16 cellular contexts compared by ENCODE assay signal in the genomic region with DNA sequence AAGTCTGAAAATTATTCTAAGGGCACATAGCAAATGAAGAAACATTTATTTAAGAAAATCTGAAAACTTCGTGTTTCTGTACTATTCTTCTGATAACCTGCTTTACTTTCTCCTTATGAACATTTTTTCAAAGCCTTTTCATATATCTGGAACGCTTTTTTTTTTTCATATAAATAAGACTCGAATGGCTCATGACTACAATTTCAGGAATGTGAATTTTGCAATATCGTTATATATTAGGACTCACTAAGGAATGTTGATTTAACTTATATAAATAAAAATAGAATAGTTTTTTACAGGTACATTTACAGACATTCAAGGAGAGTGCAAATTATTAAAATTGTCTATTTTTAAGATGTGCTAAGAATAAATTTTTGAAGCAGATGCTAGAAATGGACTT. TPM values are rescaled to one million over a fixed set of nuclear protein-coding genes. Genes with fewer than 3 reads are reported as not detected.
DNase-seq lines count a peak whose midpoint lies in the region; ATAC-seq and TF ChIP-seq lines count a peak whose summit lies in the region.
"Had no signal": no experiment of that assay in that cellular context is flagged by ENCODE, and none has a peak within 500 bp of the region (broad histone marks: within the 10 kb centered on the region; RNA-seq: fewer than 3 reads in every experiment).

No MANE protein-coding gene starts in this region.

- H3K27ac ChIP-seq in PC-3 (ENCODE audit: low read length) = no peak overlapping the region

- H3K4me3 ChIP-seq in PC-3 (ENCODE audit: low read length) (no peak overlapping the region), choroid plexus epithelial cell (ENCODE audit: low read depth, low read length) (no peak overlapping the region)
- H3K4me3 ChIP-seq: GM12878, psoas muscle had no signal

- no peaks in the 10 kb centered on the region for H3K9me3 Mint-ChIP-seq in memory B cell
- no peaks in the 10 kb centered on the region for H3K9me3 Mint-ChIP-seq in activated T-helper 1 cell treated with anti-CD3 and anti-CD28 coated beads, Interleukin-12 subunit alpha, Interleukin-12 subunit beta, Interleukin-2, Interleukin-4 antibody, amounts not matched to agents 30 ng/mL and 10 ng/mL and 1 ng/mL, durations not matched to agents 14 hours and 24 hours and 36 hours
- H3K9me3 Mint-ChIP-seq: T-cell had no signal

- H3K9ac ChIP-seq in PC-3 (ENCODE audit: low read length) = no peak overlapping the region

- H3K27ac Mint-ChIP-seq in memory B cell = peak overlapping the region; percentile 83
- H3K27ac Mint-ChIP-seq in activated T-helper 1 cell treated with anti-CD3 and anti-CD28 coated beads, Interleukin-12 subunit alpha, Interleukin-12 subunit beta, Interleukin-2, Interleukin-4 antibody, amounts not matched to agents 30 ng/mL and 10 ng/mL and 1 ng/mL, durations not matched to agents 14 hours and 24 hours and 36 hours = no peak overlapping the region

- DNase-seq in EH (ENCODE audit: low read depth) = peak; percentile 76
- DNase-seq in PC-3 = peak; percentile 76
- peak; percentile 83 for DNase-seq in choroid plexus epithelial cell (ENCODE audit: low read depth)
- no peak for DNase-seq in memory B cell (ENCODE audit: low spot score in 2 of 2)
- DNase-seq in Right ventricle myocardium superior = no peak
- DNase-seq in NCI-H1048 (lab: John Stamatoyannopoulos, UW) = no peak
- no peak for DNase-seq in activated T-helper 1 cell treated with anti-CD3 and anti-CD28 coated beads, Interleukin-12 subunit alpha, Interleukin-12 subunit beta, Interleukin-2, Interleukin-4 antibody, amounts not matched to agents 30 ng/mL and 10 ng/mL and 1 ng/mL, durations not matched to agents 14 hours and 24 hours and 36 hours (ENCODE audit: low spot score)
- DNase-seq: activated T-cell treated with anti-CD3 and anti-CD28 coated beads for 4 hours; DMS79 treated with DMSO at 0.1 percent for 48 hours; left colon; NCI-H1105; psoas muscle; stimulated activated CD4-positive, alpha-beta T cell treated with anti-CD3 and anti-CD28 coated beads, Interleukin-1b, Interleukin-23, amount 100 ng/mL, for 48 hours; T-cell had no signal

- peaks cover 16% of the 10 kb centered on the region for H3K4me1 ChIP-seq in PC-3 (ENCODE audit: insufficient read depth, low read length)

- CTCF ChIA-PET in PC-3 (lab: Charles Lee) = no interaction called here

- no peaks in the 10 kb centered on the region for H3F3A ChIP-seq in PC-3 (ENCODE audit: low read length, unreplicated experiment)

- H3K36me3 Mint-ChIP-seq in memory B cell = peaks cover 17% of the 10 kb centered on the region
- H3K36me3 Mint-ChIP-seq in activated T-helper 1 cell treated with anti-CD3 and anti-CD28 coated beads, Interleukin-12 subunit alpha, Interleukin-12 subunit beta, Interleukin-2, Interleukin-4 antibody, amounts not matched to agents 30 ng/mL and 10 ng/mL and 1 ng/mL, durations not matched to agents 14 hours and 24 hours and 36 hours (ENCODE audit: low read depth) = peaks cover 27% of the 10 kb centered on the region

- H3K9me3 ChIP-seq in PC-3 (ENCODE audit: low read length) = no peaks in the 10 kb centered on the region
- H3K9me3 ChIP-seq: psoas muscle had no signal

- H3K79me2 ChIP-seq in PC-3 (ENCODE audit: low read length) = peaks cover 82% of the 10 kb centered on the region

- BruUV-seq in PC-3 (replicated peaks; lab: Mats Ljungman, UMichigan) = no TSS peak

- H3K36me3 ChIP-seq in PC-3 (ENCODE audit: low read depth, low read length) = peaks cover 15% of the 10 kb centered on the region

- intact Hi-C loops in PC-3 (cut with micrococcal nuclease) (loop anchor here (2.0 kb wide), 1 partner anchor 44 kb away; no protein-coding TSS in a partner anchor), Right ventricle myocardium superior (cut with DNase I) (no loop called here)
- intact Hi-C loops in activated T-helper 1 cell treated with anti-CD3 and anti-CD28 coated beads, Interleukin-12 subunit alpha, Interleukin-12 subunit beta, Interleukin-2, Interleukin-4 antibody, amounts not matched to agents 30 ng/mL and 10 ng/mL and 1 ng/mL, durations not matched to agents 14 hours and 24 hours and 36 hours (cut with micrococcal nuclease) = no loop called here

- H2AFZ ChIP-seq in PC-3 (ENCODE audit: low read length) = no peak overlapping the region

- POLR2A ChIA-PET in PC-3 (lab: Charles Lee; ENCODE audit: unreplicated experiment) = no interaction called here

- TF ChIP-seq CTCF in PC-3 (conservative IDR thresholded peaks at IDR 0.05; ENCODE audit: low read depth, low read length) (no peak), choroid plexus epithelial cell (conservative IDR thresholded peaks at IDR 0.05; ENCODE audit: low read depth, low read length) (no peak)

- ATAC-seq in PC-3 (peak; percentile 71), memory B cell (ENCODE audit: low read depth) (no peak), HG03196 (IDR thresholded peaks at IDR 0.05; ENCODE audit: unreplicated experiment) (no peak), Right ventricle myocardium superior (ENCODE audit: poor library complexity) (no peak)
- ATAC-seq: GM12878, left colon, psoas muscle, T-cell had no signal

- no peak overlapping the region for H3K4me3 Mint-ChIP-seq in memory B cell
- no peak overlapping the region for H3K4me3 Mint-ChIP-seq in activated T-helper 1 cell treated with anti-CD3 and anti-CD28 coated beads, Interleukin-12 subunit alpha, Interleukin-12 subunit beta, Interleukin-2, Interleukin-4 antibody, amounts not matched to agents 30 ng/mL and 10 ng/mL and 1 ng/mL, durations not matched to agents 14 hours and 24 hours and 36 hours
- H3K4me3 Mint-ChIP-seq: T-cell had no signal

- H3K4me2 ChIP-seq in PC-3 (ENCODE audit: low read length) = peak overlapping the region; percentile 41; the same call in 1 of the 2 replicates

- peaks cover 10% of the 10 kb centered on the region for H4K20me1 ChIP-seq in PC-3 (ENCODE audit: low read length)

- no peaks in the 10 kb centered on the region for H3K27me3 Mint-ChIP-seq in memory B cell
- H3K27me3 Mint-ChIP-seq in activated T-helper 1 cell treated with anti-CD3 and anti-CD28 coated beads, Interleukin-12 subunit alpha, Interleukin-12 subunit beta, Interleukin-2, Interleukin-4 antibody, amounts not matched to agents 30 ng/mL and 10 ng/mL and 1 ng/mL, durations not matched to agents 14 hours and 24 hours and 36 hours (ENCODE audit: insufficient read depth) = no peaks in the 10 kb centered on the region
- H3K27me3 Mint-ChIP-seq: T-cell had no signal

- no peaks in the 10 kb centered on the region for H3K27me3 ChIP-seq in PC-3 (ENCODE audit: low read length)

- no peaks in the 10 kb centered on the region for H3K9me2 ChIP-seq in PC-3 (replicated peaks; ENCODE audit: low read length)

- H3K4me1 Mint-ChIP-seq in memory B cell = peaks cover 24% of the 10 kb centered on the region
- peaks cover 32% of the 10 kb centered on the region for H3K4me1 Mint-ChIP-seq in activated T-helper 1 cell treated with anti-CD3 and anti-CD28 coated beads, Interleukin-12 subunit alpha, Interleukin-12 subunit beta, Interleukin-2, Interleukin-4 antibody, amounts not matched to agents 30 ng/mL and 10 ng/mL and 1 ng/mL, durations not matched to agents 14 hours and 24 hours and 36 hours (ENCODE audit: low read depth)

RNA-seq across cellular contexts. Expression of a gene that starts 42.9 kb away (rescaled TPM):
- 29.5 and 31.8 TPM in 2 replicates for total RNA-seq in PC-3 (2014; rRNA removed)
- 54.0 TPM for total RNA-seq in Right ventricle myocardium superior
- total RNA-seq in activated T-helper 1 cell treated with anti-CD3 and anti-CD28 coated beads, Interleukin-12 subunit alpha, Interleukin-12 subunit beta, Interleukin-2, Interleukin-4 antibody, amounts not matched to agents 30 ng/mL and 10 ng/mL and 1 ng/mL, durations not matched to agents 14 hours and 24 hours and 36 hours = 94.6 and 106 TPM in 2 replicates

Comparison
In these comparisons a context has a peak if more than half of its experiments do, and no peak if none do; other contexts are left out.
1. DNase-seq: peak in EH (single experiment), PC-3 (single experiment) and choroid plexus epithelial cell (single experiment); none in memory B cell (0 of 2), Right ventricle myocardium superior (single experiment), NCI-H1048 (single experiment) and activated T-helper 1 cell treated with anti-CD3 and anti-CD28 coated beads, Interleukin-12 subunit alpha, Interleukin-12 subunit beta, Interleukin-2, Interleukin-4 antibody, amounts not matched to agents 30 ng/mL and 10 ng/mL and 1 ng/mL, durations not matched to agents 14 hours and 24 hours and 36 hours (single experiment).